ENCODE assay signal across 2 cellular contexts in the genomic region with DNA sequence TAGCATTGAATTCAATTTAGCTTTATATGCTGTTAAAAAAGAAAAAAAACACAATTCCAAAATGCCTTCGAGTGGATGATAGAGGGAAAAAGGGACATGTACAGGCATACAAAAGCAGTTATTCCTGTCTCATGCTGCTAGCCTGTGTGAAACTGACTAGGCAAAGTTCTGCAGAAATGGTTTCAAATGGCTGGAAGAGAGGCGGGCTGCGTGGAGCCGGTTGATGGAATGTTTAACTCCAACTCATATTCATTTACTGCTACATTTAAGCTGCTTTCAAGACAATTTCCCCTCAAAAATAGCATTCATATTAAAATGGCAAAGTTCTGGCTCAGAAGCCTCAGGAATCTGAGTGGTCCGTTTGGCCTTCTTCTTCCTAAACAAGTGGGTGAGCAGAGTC.
TF ChIP-seq lines count a peak whose summit lies in the region.

No MANE protein-coding gene starts in this region.

TF ChIP-seq in GM23338, 12 proteins besides CTCF, POLR2A, EP300 and RAD21 (continues in another document):
- TF ChIP-seq, protein P1, sequence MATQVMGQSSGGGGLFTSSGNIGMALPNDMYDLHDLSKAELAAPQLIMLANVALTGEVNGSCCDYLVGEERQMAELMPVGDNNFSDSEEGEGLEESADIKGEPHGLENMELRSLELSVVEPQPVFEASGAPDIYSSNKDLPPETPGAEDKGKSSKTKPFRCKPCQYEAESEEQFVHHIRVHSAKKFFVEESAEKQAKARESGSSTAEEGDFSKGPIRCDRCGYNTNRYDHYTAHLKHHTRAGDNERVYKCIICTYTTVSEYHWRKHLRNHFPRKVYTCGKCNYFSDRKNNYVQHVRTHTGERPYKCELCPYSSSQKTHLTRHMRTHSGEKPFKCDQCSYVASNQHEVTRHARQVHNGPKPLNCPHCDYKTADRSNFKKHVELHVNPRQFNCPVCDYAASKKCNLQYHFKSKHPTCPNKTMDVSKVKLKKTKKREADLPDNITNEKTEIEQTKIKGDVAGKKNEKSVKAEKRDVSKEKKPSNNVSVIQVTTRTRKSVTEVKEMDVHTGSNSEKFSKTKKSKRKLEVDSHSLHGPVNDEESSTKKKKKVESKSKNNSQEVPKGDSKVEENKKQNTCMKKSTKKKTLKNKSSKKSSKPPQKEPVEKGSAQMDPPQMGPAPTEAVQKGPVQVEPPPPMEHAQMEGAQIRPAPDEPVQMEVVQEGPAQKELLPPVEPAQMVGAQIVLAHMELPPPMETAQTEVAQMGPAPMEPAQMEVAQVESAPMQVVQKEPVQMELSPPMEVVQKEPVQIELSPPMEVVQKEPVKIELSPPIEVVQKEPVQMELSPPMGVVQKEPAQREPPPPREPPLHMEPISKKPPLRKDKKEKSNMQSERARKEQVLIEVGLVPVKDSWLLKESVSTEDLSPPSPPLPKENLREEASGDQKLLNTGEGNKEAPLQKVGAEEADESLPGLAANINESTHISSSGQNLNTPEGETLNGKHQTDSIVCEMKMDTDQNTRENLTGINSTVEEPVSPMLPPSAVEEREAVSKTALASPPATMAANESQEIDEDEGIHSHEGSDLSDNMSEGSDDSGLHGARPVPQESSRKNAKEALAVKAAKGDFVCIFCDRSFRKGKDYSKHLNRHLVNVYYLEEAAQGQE (IDR thresholded peaks at IDR 0.05; ENCODE audit: unreplicated experiment), result no peak
- TF ChIP-seq ZNF114 (CRISPR knock-in tag; IDR thresholded peaks at IDR 0.05), result no peak
- TF ChIP-seq ETS1 (IDR thresholded peaks at IDR 0.05), result no peak
- no peak for TF ChIP-seq JUNB (IDR thresholded peaks at IDR 0.05; ENCODE audit: unreplicated experiment)
- TF ChIP-seq NANOG (IDR thresholded peaks at IDR 0.05; ENCODE audit: borderline replicate concordance), result no peak
- TF ChIP-seq EZH2phosphoT487 (IDR thresholded peaks at IDR 0.05; ENCODE audit: unreplicated experiment), result no peak
- TF ChIP-seq, protein P2, sequence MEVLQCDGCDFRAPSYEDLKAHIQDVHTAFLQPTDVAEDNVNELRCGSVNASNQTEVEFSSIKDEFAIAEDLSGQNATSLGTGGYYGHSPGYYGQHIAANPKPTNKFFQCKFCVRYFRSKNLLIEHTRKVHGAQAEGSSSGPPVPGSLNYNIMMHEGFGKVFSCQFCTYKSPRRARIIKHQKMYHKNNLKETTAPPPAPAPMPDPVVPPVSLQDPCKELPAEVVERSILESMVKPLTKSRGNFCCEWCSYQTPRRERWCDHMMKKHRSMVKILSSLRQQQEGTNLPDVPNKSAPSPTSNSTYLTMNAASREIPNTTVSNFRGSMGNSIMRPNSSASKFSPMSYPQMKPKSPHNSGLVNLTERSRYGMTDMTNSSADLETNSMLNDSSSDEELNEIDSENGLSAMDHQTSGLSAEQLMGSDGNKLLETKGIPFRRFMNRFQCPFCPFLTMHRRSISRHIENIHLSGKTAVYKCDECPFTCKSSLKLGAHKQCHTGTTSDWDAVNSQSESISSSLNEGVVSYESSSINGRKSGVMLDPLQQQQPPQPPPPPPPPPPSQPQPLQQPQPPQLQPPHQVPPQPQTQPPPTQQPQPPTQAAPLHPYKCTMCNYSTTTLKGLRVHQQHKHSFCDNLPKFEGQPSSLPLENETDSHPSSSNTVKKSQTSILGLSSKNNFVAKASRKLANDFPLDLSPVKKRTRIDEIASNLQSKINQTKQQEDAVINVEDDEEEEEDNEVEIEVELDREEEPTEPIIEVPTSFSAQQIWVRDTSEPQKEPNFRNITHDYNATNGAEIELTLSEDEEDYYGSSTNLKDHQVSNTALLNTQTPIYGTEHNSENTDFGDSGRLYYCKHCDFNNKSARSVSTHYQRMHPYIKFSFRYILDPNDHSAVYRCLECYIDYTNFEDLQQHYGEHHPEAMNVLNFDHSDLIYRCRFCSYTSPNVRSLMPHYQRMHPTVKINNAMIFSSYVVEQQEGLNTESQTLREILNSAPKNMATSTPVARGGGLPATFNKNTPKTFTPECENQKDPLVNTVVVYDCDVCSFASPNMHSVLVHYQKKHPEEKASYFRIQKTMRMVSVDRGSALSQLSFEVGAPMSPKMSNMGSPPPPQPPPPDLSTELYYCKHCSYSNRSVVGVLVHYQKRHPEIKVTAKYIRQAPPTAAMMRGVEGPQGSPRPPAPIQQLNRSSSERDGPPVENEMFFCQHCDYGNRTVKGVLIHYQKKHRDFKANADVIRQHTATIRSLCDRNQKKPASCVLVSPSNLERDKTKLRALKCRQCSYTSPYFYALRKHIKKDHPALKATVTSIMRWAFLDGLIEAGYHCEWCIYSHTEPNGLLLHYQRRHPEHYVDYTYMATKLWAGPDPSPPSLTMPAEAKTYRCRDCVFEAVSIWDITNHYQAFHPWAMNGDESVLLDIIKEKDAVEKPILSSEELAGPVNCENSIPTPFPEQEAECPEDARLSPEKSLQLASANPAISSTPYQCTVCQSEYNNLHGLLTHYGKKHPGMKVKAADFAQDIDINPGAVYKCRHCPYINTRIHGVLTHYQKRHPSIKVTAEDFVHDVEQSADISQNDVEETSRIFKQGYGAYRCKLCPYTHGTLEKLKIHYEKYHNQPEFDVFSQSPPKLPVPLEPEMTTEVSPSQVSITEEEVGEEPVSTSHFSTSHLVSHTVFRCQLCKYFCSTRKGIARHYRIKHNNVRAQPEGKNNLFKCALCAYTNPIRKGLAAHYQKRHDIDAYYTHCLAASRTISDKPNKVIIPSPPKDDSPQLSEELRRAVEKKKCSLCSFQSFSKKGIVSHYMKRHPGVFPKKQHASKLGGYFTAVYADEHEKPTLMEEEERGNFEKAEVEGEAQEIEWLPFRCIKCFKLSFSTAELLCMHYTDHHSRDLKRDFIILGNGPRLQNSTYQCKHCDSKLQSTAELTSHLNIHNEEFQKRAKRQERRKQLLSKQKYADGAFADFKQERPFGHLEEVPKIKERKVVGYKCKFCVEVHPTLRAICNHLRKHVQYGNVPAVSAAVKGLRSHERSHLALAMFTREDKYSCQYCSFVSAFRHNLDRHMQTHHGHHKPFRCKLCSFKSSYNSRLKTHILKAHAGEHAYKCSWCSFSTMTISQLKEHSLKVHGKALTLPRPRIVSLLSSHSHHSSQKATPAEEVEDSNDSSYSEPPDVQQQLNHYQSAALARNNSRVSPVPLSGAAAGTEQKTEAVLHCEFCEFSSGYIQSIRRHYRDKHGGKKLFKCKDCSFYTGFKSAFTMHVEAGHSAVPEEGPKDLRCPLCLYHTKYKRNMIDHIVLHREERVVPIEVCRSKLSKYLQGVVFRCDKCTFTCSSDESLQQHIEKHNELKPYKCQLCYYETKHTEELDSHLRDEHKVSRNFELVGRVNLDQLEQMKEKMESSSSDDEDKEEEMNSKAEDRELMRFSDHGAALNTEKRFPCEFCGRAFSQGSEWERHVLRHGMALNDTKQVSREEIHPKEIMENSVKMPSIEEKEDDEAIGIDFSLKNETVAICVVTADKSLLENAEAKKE (CRISPR knock-in tag; IDR thresholded peaks at IDR 0.05), result no peak
- no peak for TF ChIP-seq ZNF331 (CRISPR knock-in tag; IDR thresholded peaks at IDR 0.05; ENCODE audit: low read depth)
- no peak for TF ChIP-seq STAT1 (IDR thresholded peaks at IDR 0.05; ENCODE audit: unreplicated experiment)
- TF ChIP-seq CREB1 (CRISPR knock-in tag; IDR thresholded peaks at IDR 0.05; ENCODE audit: low read depth), result no peak

TF ChIP-seq in IMR-90, 13 proteins besides CTCF, POLR2A, EP300 and RAD21:
- TF ChIP-seq MAZ (IDR thresholded peaks at IDR 0.05; ENCODE audit: borderline replicate concordance, low read depth, low read length) (no peak), SMC3 (IDR thresholded peaks at IDR 0.05; ENCODE audit: low read depth, low read length) (no peak), MAFK (IDR thresholded peaks at IDR 0.05; ENCODE audit: low read depth, low read length) (no peak), FOS (IDR thresholded peaks at IDR 0.05; ENCODE audit: low read depth, low read length) (no peak), BHLHE40 (IDR thresholded peaks at IDR 0.05; ENCODE audit: low read depth, low read length) (no peak), RCOR1 (IDR thresholded peaks at IDR 0.05; ENCODE audit: insufficient replicate concordance, low read length) (no peak), RFX5 (IDR thresholded peaks at IDR 0.05; ENCODE audit: low read depth, low read length) (no peak), MXI1 (IDR thresholded peaks at IDR 0.05; ENCODE audit: borderline replicate concordance, low read depth, low read length) (no peak), ELK1 (IDR thresholded peaks at IDR 0.05; ENCODE audit: borderline replicate concordance, low read depth, low read length) (no peak), NFE2L2 (IDR thresholded peaks at IDR 0.05; ENCODE audit: low read depth, low read length) (no peak), CEBPB (IDR thresholded peaks at IDR 0.05; ENCODE audit: low read depth, low read length) (no peak), CHD1 (IDR thresholded peaks at IDR 0.05; ENCODE audit: low read depth, low read length) (no peak), USF2 (IDR thresholded peaks at IDR 0.05; ENCODE audit: low read depth, low read length) (no peak)
